9 cellular contexts compared by ENCODE assay signal in the genomic region with DNA sequence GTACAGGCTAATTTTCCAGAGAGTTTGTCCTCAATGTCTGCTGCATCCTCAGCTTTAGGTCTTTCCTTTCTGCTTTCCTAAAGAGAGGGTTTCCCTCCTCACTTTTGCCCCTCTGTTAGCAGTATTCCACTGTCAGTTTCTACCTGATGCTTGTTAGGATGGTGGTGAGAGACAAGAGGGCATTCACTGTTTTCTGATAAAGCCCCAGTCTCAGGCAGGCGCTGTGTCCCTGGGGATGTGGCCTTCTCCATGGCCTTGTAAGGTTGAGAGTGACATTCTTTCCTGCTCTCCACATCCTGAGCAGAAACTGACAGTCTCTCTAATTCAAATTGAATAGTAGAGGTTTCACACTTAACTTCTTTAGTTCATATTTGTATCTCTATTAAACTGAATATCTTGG. TPM values are rescaled to one million over a fixed set of nuclear protein-coding genes. Genes with fewer than 3 reads are reported as not detected.
"Had no signal": no experiment of that assay in that cellular context is flagged by ENCODE, and none has a peak within 500 bp of the region (broad histone marks: within the 10 kb centered on the region; RNA-seq: fewer than 3 reads in every experiment).

No MANE protein-coding gene starts in this region.

- DNase-seq: GM23248, H7, HFFc6, IMR-90 had no signal

- H3K9ac ChIP-seq: GM23248 had no signal

- H3K4me3 ChIP-seq: GM23248, HAP-1, K562 had no signal

- H3K27ac Mint-ChIP-seq: HFFc6 had no signal

- ATAC-seq: HCT116, K562 had no signal

- H3K9me3 Mint-ChIP-seq: HFFc6 had no signal

- H3K36me3 ChIP-seq: HAP-1 had no signal

- H3K27ac ChIP-seq: GM23248 had no signal

- H3K4me3 Mint-ChIP-seq: HFFc6 had no signal

- H3K4me1 ChIP-seq: HAP-1 had no signal

- H3K9me3 ChIP-seq: HAP-1 had no signal

RNA-seq across cellular contexts. Expression of a gene that starts 14.9 kb away (rescaled TPM):
- total RNA-seq: GM23248, H4, HFFc6, HT-29, IMR-90 had no signal
- polyA plus RNA-seq: GM23248, IMR-90, K562 had no signal
